In genomic region chr21:37281993-37282392, GRCh38 we compare ENCODE assay signal across 1 cellular context.
TF ChIP-seq lines count a peak whose summit lies in the region.

No MANE protein-coding gene starts in this region.

TF ChIP-seq in WTC11, 78 proteins besides CTCF, POLR2A, EP300 and RAD21 (continued from another document):
- TF ChIP-seq ARID4B (CRISPR knock-in tag; IDR thresholded peaks at IDR 0.05; ENCODE audit: borderline replicate concordance): no peak
